In genomic region chr6:119395192-119395591, GRCh38 we compare ENCODE assay signal across 23 cellular contexts. TPM values are rescaled to one million over a fixed set of nuclear protein-coding genes. Genes with fewer than 3 reads are reported as not detected.
DNase-seq lines count a peak whose midpoint lies in the region; ATAC-seq, FAIRE-seq and TF ChIP-seq lines count a peak whose summit lies in the region.
"Had no signal": no experiment of that assay in that cellular context is flagged by ENCODE, and none has a peak within 500 bp of the region (broad histone marks: within the 10 kb centered on the region; RNA-seq: fewer than 3 reads in every experiment).

No MANE protein-coding gene starts in this region.

- no peak overlapping the region for H3K4me3 ChIP-seq in mucosa of descending colon
- H3K4me3 ChIP-seq: psoas muscle, smooth muscle cell, suprapubic skin had no signal

- H3K9me3 ChIP-seq in mucosa of descending colon, result no peaks in the 10 kb centered on the region

- H3K36me3 ChIP-seq in mucosa of descending colon (ENCODE audit: low read depth), result no peaks in the 10 kb centered on the region
- H3K36me3 ChIP-seq: suprapubic skin had no signal

- no peak for TF ChIP-seq CTCF in mucosa of descending colon (IDR thresholded peaks at IDR 0.05)

- intact Hi-C loops in mucosa of descending colon (cut with DNase I, micrococcal nuclease), result no loop called here

- FAIRE-seq in GM18507 (lab: Jason Lieb, UNC), result peak; percentile 73
- FAIRE-seq: colon, H1, kidney had no signal

- no peak for DNase-seq in GM18507 (ENCODE audit: extremely low spot score, insufficient read length, low read depth)
- peak; percentile 22 for DNase-seq in germinal center (ENCODE audit: low spot score)
- DNase-seq in GDM1 (lab: John Stamatoyannopoulos, UW), result no peak
- DNase-seq in mucosa of descending colon, result no peak
- no peak for DNase-seq in NCI-H2081 (lab: John Stamatoyannopoulos, UW)
- DNase-seq in activated CD4-positive, alpha-beta T cell treated with anti-CD3 and anti-CD28 coated beads, Interleukin-2, amount 50 U/mL, for 4 hours, result no peak
- DNase-seq: activated naive CD4-positive, alpha-beta T cell treated with anti-CD3 and anti-CD28 coated beads, Interleukin-2, amount 50 U/mL, for 16 hours; activated T-cell treated with anti-CD3 and anti-CD28 coated beads, Interleukin-2, amount 50 U/mL, for 1 hour; hippocampal formation; IMR-90; kidney; mesendoderm; NCI-H2081 treated with DMSO at 0.1 percent for 48 hours; NCI-H69; nephron progenitor cell; psoas muscle had no signal

- no peaks in the 10 kb centered on the region for H3K4me1 ChIP-seq in mucosa of descending colon (ENCODE audit: low read depth)
- H3K4me1 ChIP-seq: psoas muscle, suprapubic skin had no signal

- peak; percentile 71 for ATAC-seq in GM21447 (IDR thresholded peaks at IDR 0.05; ENCODE audit: unreplicated experiment)
- peak; percentile 57 for ATAC-seq in HG03108 (IDR thresholded peaks at IDR 0.05; ENCODE audit: unreplicated experiment)
- no peak for ATAC-seq in mucosa of descending colon
- ATAC-seq: Panc1, psoas muscle had no signal

RNA-seq across cellular contexts. Expression of gene MAN1A1, which starts 45.6 kb away (rescaled TPM):
- 10 to 100 TPM; 45.1 to 74.2 (median 66.4) TPM for total RNA-seq in mucosa of descending colon
